Comparison of ENCODE assay signal across 11 cellular contexts in genomic region chr1:111191496-111191895, GRCh38. TPM values are rescaled to one million over a fixed set of nuclear protein-coding genes. Genes with fewer than 3 reads are reported as not detected.
DNase-seq lines count a peak whose midpoint lies in the region; ATAC-seq, FAIRE-seq and TF ChIP-seq lines count a peak whose summit lies in the region.
"Had no signal": no experiment of that assay in that cellular context is flagged by ENCODE, and none has a peak within 500 bp of the region (broad histone marks: within the 10 kb centered on the region; RNA-seq: fewer than 3 reads in every experiment).

No MANE protein-coding gene starts in this region.

- intact Hi-C loops in CD8-positive, alpha-beta T cell (cut with DNase I, micrococcal nuclease) = loop anchor here (1.0 to 10.0 kb wide), 3 partner anchors 8 to 517 kb away; partner anchors contain the start of gene KCNA3 (in 1 of the 2)
- intact Hi-C loops in dendritic cell treated with granulocyte-macrophage colony-stimulating factor and Interleukin-4, amounts not matched to agents 40 ng/mL and 50 ng/mL, for 4 days (cut with micrococcal nuclease) = no loop called here

- POLR2A ChIA-PET in CD8-positive, alpha-beta T cell (lab: Charles Lee) = interaction anchor here (1.2 to 15.4 kb wide), 9 partner anchors 7 to 52 kb away, joined by 3 to 430 read pairs (median 6); partner anchors contain the start of genes CHI3L2 and DENND2D

- H3K27ac Mint-ChIP-seq in CD8-positive, alpha-beta T cell = peak overlapping the region; percentile 97
- H3K27ac Mint-ChIP-seq in dendritic cell treated with granulocyte-macrophage colony-stimulating factor and Interleukin-4, amounts not matched to agents 40 ng/mL and 50 ng/mL, for 4 days = peak overlapping the region; percentile 81

- peak overlapping the region; percentile 12 for H3K4me3 ChIP-seq in CD8-positive, alpha-beta T cell (ENCODE audit: low read depth, low read length)

- CTCF ChIA-PET in CD8-positive, alpha-beta T cell (lab: Charles Lee) = interaction anchor here (1.0 to 15.0 kb wide), 4 partner anchors 9 to 211 kb away, joined by 3 to 429 read pairs (median 16); partner anchors contain the start of genes CHI3L2 and DENND2D

- peaks cover 97% of the 10 kb centered on the region for H3K36me3 ChIP-seq in CD8-positive, alpha-beta T cell (ENCODE audit: insufficient read depth, low read length)

- H3K4me1 Mint-ChIP-seq in CD8-positive, alpha-beta T cell (ENCODE audit: low read depth) = peaks cover 99% of the 10 kb centered on the region
- H3K4me1 Mint-ChIP-seq in dendritic cell treated with granulocyte-macrophage colony-stimulating factor and Interleukin-4, amounts not matched to agents 40 ng/mL and 50 ng/mL, for 4 days (ENCODE audit: low read depth) = peaks cover 75% of the 10 kb centered on the region

- ATAC-seq in CD8-positive, alpha-beta T cell = no peak
- ATAC-seq in GM19452 (IDR thresholded peaks at IDR 0.05; ENCODE audit: unreplicated experiment) (no peak), HG03521 (IDR thresholded peaks at IDR 0.05; ENCODE audit: unreplicated experiment) (no peak)

- H3K27ac ChIP-seq in CD8-positive, alpha-beta T cell (ENCODE audit: low read depth, low read length) = peak overlapping the region; percentile 26

- no peaks in the 10 kb centered on the region for H3K9me3 ChIP-seq in CD8-positive, alpha-beta T cell (ENCODE audit: low read length)

- no peaks in the 10 kb centered on the region for H3K27me3 ChIP-seq in CD8-positive, alpha-beta T cell (ENCODE audit: insufficient read depth, low read length)

- no peaks in the 10 kb centered on the region for H3K9me3 Mint-ChIP-seq in CD8-positive, alpha-beta T cell
- H3K9me3 Mint-ChIP-seq in dendritic cell treated with granulocyte-macrophage colony-stimulating factor and Interleukin-4, amounts not matched to agents 40 ng/mL and 50 ng/mL, for 4 days = no peaks in the 10 kb centered on the region

- H3K4me3 Mint-ChIP-seq in CD8-positive, alpha-beta T cell = peak overlapping the region; percentile 94
- H3K4me3 Mint-ChIP-seq in dendritic cell treated with granulocyte-macrophage colony-stimulating factor and Interleukin-4, amounts not matched to agents 40 ng/mL and 50 ng/mL, for 4 days = no peak overlapping the region

- peaks cover 100% of the 10 kb centered on the region for H3K4me1 ChIP-seq in CD8-positive, alpha-beta T cell (ENCODE audit: insufficient read depth, low read length)

- no peaks in the 10 kb centered on the region for H3K27me3 Mint-ChIP-seq in CD8-positive, alpha-beta T cell (ENCODE audit: low read depth)
- H3K27me3 Mint-ChIP-seq in dendritic cell treated with granulocyte-macrophage colony-stimulating factor and Interleukin-4, amounts not matched to agents 40 ng/mL and 50 ng/mL, for 4 days = no peaks in the 10 kb centered on the region

- no peak for FAIRE-seq in D721Med (lab: Jason Lieb, UNC)
- FAIRE-seq: urothelium cell line had no signal

- peaks cover 99% of the 10 kb centered on the region for H3K36me3 Mint-ChIP-seq in CD8-positive, alpha-beta T cell
- peaks cover 85% of the 10 kb centered on the region for H3K36me3 Mint-ChIP-seq in dendritic cell treated with granulocyte-macrophage colony-stimulating factor and Interleukin-4, amounts not matched to agents 40 ng/mL and 50 ng/mL, for 4 days (ENCODE audit: low read depth)

- DNase-seq in CD8-positive, alpha-beta T cell = no peak
- DNase-seq in NCI-H226 (peak; percentile 65), renal cortical epithelial cell (ENCODE audit: low read depth) (peak; percentile 32), superior temporal gyrus (ENCODE audit: extremely low spot score) (no peak), D721Med (ENCODE audit: insufficient read length, low spot score) (no peak)
- DNase-seq: NCI-H187 treated with DMSO at 0.1 percent for 48 hours, SHP77 had no signal

- TF ChIP-seq CTCF in CD8-positive, alpha-beta T cell (IDR thresholded peaks at IDR 0.05) = no peak
- no peak for TF ChIP-seq CTCF in D721Med (IDR thresholded peaks at IDR 0.05; ENCODE audit: insufficient read depth, missing control alignments)

RNA-seq across cellular contexts. Expression of gene DENND2D, which starts 8.9 kb away (rescaled TPM):
- total RNA-seq in CD8-positive, alpha-beta T cell = 10 to 100 TPM; 50.5 to 50.8 TPM
- total RNA-seq in renal cortical epithelial cell = 33.4 and 35.3 TPM in 2 replicates

RNA-seq across cellular contexts. Expression of gene CHI3L2, which starts 36.0 kb away (rescaled TPM):
- total RNA-seq in CD8-positive, alpha-beta T cell = 1 to 10 TPM; 7.1 to 8.7 TPM
- total RNA-seq in renal cortical epithelial cell = 1.6 and 3.0 TPM in 2 replicates

RNA-seq across cellular contexts. Expression of gene CEPT1, which starts 51.5 kb away (rescaled TPM):
- 10 to 100 TPM; 21.5 to 22.9 TPM for total RNA-seq in CD8-positive, alpha-beta T cell
- total RNA-seq in renal cortical epithelial cell = 52.7 and 85.3 TPM in 2 replicates

RNA-seq across cellular contexts. Expression of gene DRAM2, which starts 51.6 kb away (rescaled TPM):
- total RNA-seq in CD8-positive, alpha-beta T cell = 10 to 100 TPM; 25.5 to 27.1 TPM
- total RNA-seq in renal cortical epithelial cell = 95.6 and 101 TPM in 2 replicates

Comparison
In these comparisons a context has a peak if more than half of its experiments do, and no peak if none do; other contexts are left out.
1. DNase-seq: peak in NCI-H226 (single experiment) and renal cortical epithelial cell (single experiment); none in CD8-positive, alpha-beta T cell (0 of 7), superior temporal gyrus (single experiment) and D721Med (single experiment).